Comparison of ENCODE assay signal across 14 cellular contexts in the genomic region with DNA sequence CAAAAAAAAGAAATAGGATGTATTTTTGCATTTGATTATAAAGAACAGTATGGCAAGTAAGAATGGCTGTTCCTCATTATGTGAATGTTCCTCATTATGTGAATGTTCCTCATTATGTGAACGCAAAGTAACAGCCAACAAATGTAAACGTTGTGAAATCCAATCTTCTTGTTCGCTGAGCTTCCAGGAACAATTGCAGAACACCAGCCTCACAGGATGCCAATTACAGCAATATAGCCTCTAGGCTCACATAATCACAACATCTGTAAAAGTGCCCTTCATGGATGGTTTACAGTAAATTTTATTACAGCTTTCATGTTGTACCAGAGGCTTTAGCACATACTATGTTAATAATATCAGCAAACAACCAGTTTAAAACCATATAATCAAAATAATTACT.
A peak's percentile ranks its signal among the peaks of the same experiment; 100 is the strongest.
DNase-seq lines count a peak whose midpoint lies in the region; ATAC-seq and TF ChIP-seq lines count a peak whose summit lies in the region.
"Had no signal": no experiment of that assay in that cellular context is flagged by ENCODE, and none has a peak within 500 bp of the region (broad histone marks: within the 10 kb centered on the region; RNA-seq: fewer than 3 reads in every experiment).

No MANE protein-coding gene starts in this region.

- peaks cover 2 to 6% of the 10 kb centered on the region in 2 donors for H3K9me3 Mint-ChIP-seq in effector memory CD8-positive, alpha-beta T cell
- H3K9me3 Mint-ChIP-seq: nephron; stimulated activated memory B cell treated with anti-CD40 and anti-IgM and Interleukin-4, amounts not matched to agents 10 μg/mL and 1 μg/mL and 100 μg/mL, for 72 hours had no signal

- no peak for ATAC-seq in GM21825 (IDR thresholded peaks at IDR 0.05; ENCODE audit: unreplicated experiment)
- ATAC-seq in effector memory CD8-positive, alpha-beta T cell (replicated peaks), result no peak
- ATAC-seq: stimulated activated memory B cell treated with anti-CD40 and anti-IgM and Interleukin-4, amounts not matched to agents 10 μg/mL and 1 μg/mL and 100 μg/mL, for 72 hours; T-helper 17 cell had no signal

- DNase-seq in DMS153 treated with DMSO at 0.1 percent for 48 hours (lab: John Stamatoyannopoulos, UW; ENCODE audit: unreplicated experiment) (peak; percentile 90), NCI-H128 (lab: John Stamatoyannopoulos, UW; ENCODE audit: unreplicated experiment) (peak; percentile 42), NOMO-1 treated with dmso at 0.1 percent for 144 hours (lab: John Stamatoyannopoulos, UW; ENCODE audit: unreplicated experiment) (peak; percentile 64), foreskin fibroblast (peak; percentile 62 to 87), ureter (ENCODE audit: low spot score) (no peak)
- DNase-seq in activated CD4-positive, CD25-positive, alpha-beta regulatory T cell (lab: John Stamatoyannopoulos, UW), result no peak
- no peak for DNase-seq in effector memory CD8-positive, alpha-beta T cell
- DNase-seq: activated CD8-positive, alpha-beta memory T cell treated with anti-CD3 and anti-CD28 coated beads for 24 hours; CD4-positive, CD25-positive, alpha-beta regulatory T cell; NCI-H82; T-helper 17 cell had no signal

- no peak overlapping the region for H3K27ac Mint-ChIP-seq in effector memory CD8-positive, alpha-beta T cell
- H3K27ac Mint-ChIP-seq: CD4-positive, CD25-positive, alpha-beta regulatory T cell; nephron; stimulated activated memory B cell treated with anti-CD40 and anti-IgM and Interleukin-4, amounts not matched to agents 10 μg/mL and 1 μg/mL and 100 μg/mL, for 72 hours; T-helper 17 cell had no signal

- H3K36me3 Mint-ChIP-seq in effector memory CD8-positive, alpha-beta T cell (ENCODE audit: insufficient read depth), result no peaks in the 10 kb centered on the region
- H3K36me3 Mint-ChIP-seq: CD4-positive, CD25-positive, alpha-beta regulatory T cell; stimulated activated memory B cell treated with anti-CD40 and anti-IgM and Interleukin-4, amounts not matched to agents 10 μg/mL and 1 μg/mL and 100 μg/mL, for 72 hours had no signal

- no peak overlapping the region for H3K4me3 Mint-ChIP-seq in effector memory CD8-positive, alpha-beta T cell
- H3K4me3 Mint-ChIP-seq: CD4-positive, CD25-positive, alpha-beta regulatory T cell; nephron; stimulated activated memory B cell treated with anti-CD40 and anti-IgM and Interleukin-4, amounts not matched to agents 10 μg/mL and 1 μg/mL and 100 μg/mL, for 72 hours; T-helper 17 cell had no signal

- TF ChIP-seq CTCF in foreskin fibroblast (IDR thresholded peaks at IDR 0.05; ENCODE audit: low read depth, low read length), result no peak

- no peaks in the 10 kb centered on the region for H3K4me1 Mint-ChIP-seq in effector memory CD8-positive, alpha-beta T cell (ENCODE audit: low read depth in 2 of 2)
- H3K4me1 Mint-ChIP-seq: CD4-positive, CD25-positive, alpha-beta regulatory T cell; nephron; stimulated activated memory B cell treated with anti-CD40 and anti-IgM and Interleukin-4, amounts not matched to agents 10 μg/mL and 1 μg/mL and 100 μg/mL, for 72 hours; T-helper 17 cell had no signal

- no peaks in the 10 kb centered on the region for H3K27me3 Mint-ChIP-seq in effector memory CD8-positive, alpha-beta T cell
- H3K27me3 Mint-ChIP-seq: CD4-positive, CD25-positive, alpha-beta regulatory T cell; stimulated activated memory B cell treated with anti-CD40 and anti-IgM and Interleukin-4, amounts not matched to agents 10 μg/mL and 1 μg/mL and 100 μg/mL, for 72 hours; T-helper 17 cell had no signal

- no peak overlapping the region for H3K4me3 ChIP-seq in foreskin fibroblast (ENCODE audit: low read depth in 1 of 2, low read length in 2 of 2)

Comparison
In these comparisons a context has a peak if more than half of its experiments do, and no peak if none do; other contexts are left out.
1. DNase-seq: peak in DMS153 treated with DMSO at 0.1 percent for 48 hours (single experiment), NCI-H128 (single experiment), NOMO-1 treated with dmso at 0.1 percent for 144 hours (single experiment) and foreskin fibroblast (2 of 2); none in activated CD4-positive, CD25-positive, alpha-beta regulatory T cell (0 of 4), ureter (single experiment) and effector memory CD8-positive, alpha-beta T cell (0 of 3).